Comparison of ENCODE assay signal across 23 cellular contexts in the genomic region with DNA sequence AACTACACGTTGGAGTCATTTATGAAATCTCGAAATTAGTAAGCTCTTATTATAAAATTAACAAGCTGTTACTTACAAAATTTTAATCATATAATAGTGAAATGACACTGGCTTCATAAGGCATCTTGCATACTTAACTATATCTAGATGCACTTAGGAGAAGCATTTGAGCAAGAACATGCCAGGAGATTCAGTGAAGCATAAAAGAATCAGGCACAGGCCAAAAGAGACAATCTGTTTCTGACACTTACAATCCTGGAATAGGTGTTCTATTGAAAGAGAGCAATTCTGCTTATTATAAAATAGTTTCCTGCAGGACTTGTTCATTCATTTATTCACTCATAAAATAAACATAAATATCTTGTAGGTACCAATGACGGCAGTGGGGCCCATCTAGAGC.
"Had no signal": no experiment of that assay in that cellular context is flagged by ENCODE, and none has a peak within 500 bp of the region (broad histone marks: within the 10 kb centered on the region; RNA-seq: fewer than 3 reads in every experiment).

No MANE protein-coding gene starts in this region.

- H3K36me3 ChIP-seq: left ventricle myocardium inferior, neural progenitor cell, neutrophil, ovary, right atrium auricular region, right lobe of liver, tibial nerve, uterus had no signal

- H3K27ac ChIP-seq: left ventricle myocardium inferior, neural progenitor cell, neutrophil, ovary, right atrium auricular region, right lobe of liver, tibial nerve, uterus had no signal

- H3K9me3 ChIP-seq: left ventricle myocardium inferior, neutrophil, ovary, right atrium auricular region, right lobe of liver, tibial nerve, uterus had no signal

- H3K27ac Mint-ChIP-seq: mesothelial cell of epicardium; naive B cell; natural killer cell; nephron progenitor cell; neural progenitor cell; progenitor cell of endocrine pancreas; stimulated activated memory B cell treated with anti-CD40 and anti-IgM and Interleukin-4, amounts not matched to agents 10 μg/mL and 1 μg/mL and 100 μg/mL, for 72 hours; stimulated activated naive CD8-positive, alpha-beta T cell treated with anti-CD3 and anti-CD28 coated beads, Interleukin-15, amount 100 ng/mL, for 72 hours; type B pancreatic cell had no signal

- DNase-seq: left ventricle myocardium inferior; naive B cell; natural killer cell; ovary; right lobe of liver; stimulated activated CD4-positive, alpha-beta T cell treated with anti-CD3 and anti-CD28 coated beads, Interleukin-1b, Interleukin-23, amount 100 ng/mL, for 48 hours; stimulated activated CD4-positive, alpha-beta T cell treated with anti-CD3 and anti-CD28 coated beads, Interleukin-2, amount 100 ng/mL, for 48 hours; stimulated activated CD4-positive, alpha-beta T cell treated with anti-CD3 and anti-CD28 coated beads, Interleukin-4, amount 100 ng/mL, for 4 hours; stimulated activated CD8-positive, alpha-beta memory T cell treated with anti-CD3 and anti-CD28 coated beads, Interleukin-4, amount 100 ng/mL, for 48 hours; stimulated activated naive CD4-positive, alpha-beta T cell treated with Interleukin-2 at 50 U/mL for 16 hours; stimulated activated naive CD8-positive, alpha-beta T cell treated with anti-CD3 and anti-CD28 coated beads, Interleukin-15, amount 100 ng/mL, for 72 hours; uterus had no signal

- H3K4me3 Mint-ChIP-seq: mesothelial cell of epicardium; naive B cell; natural killer cell; nephron progenitor cell; neural progenitor cell; stimulated activated memory B cell treated with anti-CD40 and anti-IgM and Interleukin-4, amounts not matched to agents 10 μg/mL and 1 μg/mL and 100 μg/mL, for 72 hours; stimulated activated naive CD8-positive, alpha-beta T cell treated with anti-CD3 and anti-CD28 coated beads, Interleukin-15, amount 100 ng/mL, for 72 hours; type B pancreatic cell had no signal

- H3K9me3 Mint-ChIP-seq: mesothelial cell of epicardium; nephron progenitor cell; stimulated activated memory B cell treated with anti-CD40 and anti-IgM and Interleukin-4, amounts not matched to agents 10 μg/mL and 1 μg/mL and 100 μg/mL, for 72 hours; stimulated activated naive CD8-positive, alpha-beta T cell treated with anti-CD3 and anti-CD28 coated beads, Interleukin-15, amount 100 ng/mL, for 72 hours; type B pancreatic cell had no signal

- H3K4me3 ChIP-seq: left ventricle myocardium inferior, lung, neural progenitor cell, ovary, right atrium auricular region, right lobe of liver, smooth muscle cell, tibial nerve, uterus had no signal

- H3K4me1 Mint-ChIP-seq: mesothelial cell of epicardium; naive B cell; natural killer cell; nephron progenitor cell; stimulated activated memory B cell treated with anti-CD40 and anti-IgM and Interleukin-4, amounts not matched to agents 10 μg/mL and 1 μg/mL and 100 μg/mL, for 72 hours; stimulated activated naive CD8-positive, alpha-beta T cell treated with anti-CD3 and anti-CD28 coated beads, Interleukin-15, amount 100 ng/mL, for 72 hours had no signal

- H3K9ac ChIP-seq: neural progenitor cell had no signal

- H3K27me3 Mint-ChIP-seq: naive B cell; progenitor cell of endocrine pancreas; stimulated activated memory B cell treated with anti-CD40 and anti-IgM and Interleukin-4, amounts not matched to agents 10 μg/mL and 1 μg/mL and 100 μg/mL, for 72 hours; stimulated activated naive CD8-positive, alpha-beta T cell treated with anti-CD3 and anti-CD28 coated beads, Interleukin-15, amount 100 ng/mL, for 72 hours; type B pancreatic cell had no signal

- H3K36me3 Mint-ChIP-seq: mesothelial cell of epicardium; naive B cell; natural killer cell; neural progenitor cell; stimulated activated memory B cell treated with anti-CD40 and anti-IgM and Interleukin-4, amounts not matched to agents 10 μg/mL and 1 μg/mL and 100 μg/mL, for 72 hours; type B pancreatic cell had no signal
